ENCODE assay signal across 1 cellular context in genomic region chr19:45423589-45424190, GRCh38.
TF ChIP-seq lines count a peak whose summit lies in the region.

ERCC1 (minus strand) TSS chr19:45423917; CDS start chr19:45423374, 543 bp downstream.

TF ChIP-seq in HepG2, 621 proteins besides CTCF, POLR2A, EP300 and RAD21 (continued from another document and continues in another):
- TF ChIP-seq, protein P1, sequence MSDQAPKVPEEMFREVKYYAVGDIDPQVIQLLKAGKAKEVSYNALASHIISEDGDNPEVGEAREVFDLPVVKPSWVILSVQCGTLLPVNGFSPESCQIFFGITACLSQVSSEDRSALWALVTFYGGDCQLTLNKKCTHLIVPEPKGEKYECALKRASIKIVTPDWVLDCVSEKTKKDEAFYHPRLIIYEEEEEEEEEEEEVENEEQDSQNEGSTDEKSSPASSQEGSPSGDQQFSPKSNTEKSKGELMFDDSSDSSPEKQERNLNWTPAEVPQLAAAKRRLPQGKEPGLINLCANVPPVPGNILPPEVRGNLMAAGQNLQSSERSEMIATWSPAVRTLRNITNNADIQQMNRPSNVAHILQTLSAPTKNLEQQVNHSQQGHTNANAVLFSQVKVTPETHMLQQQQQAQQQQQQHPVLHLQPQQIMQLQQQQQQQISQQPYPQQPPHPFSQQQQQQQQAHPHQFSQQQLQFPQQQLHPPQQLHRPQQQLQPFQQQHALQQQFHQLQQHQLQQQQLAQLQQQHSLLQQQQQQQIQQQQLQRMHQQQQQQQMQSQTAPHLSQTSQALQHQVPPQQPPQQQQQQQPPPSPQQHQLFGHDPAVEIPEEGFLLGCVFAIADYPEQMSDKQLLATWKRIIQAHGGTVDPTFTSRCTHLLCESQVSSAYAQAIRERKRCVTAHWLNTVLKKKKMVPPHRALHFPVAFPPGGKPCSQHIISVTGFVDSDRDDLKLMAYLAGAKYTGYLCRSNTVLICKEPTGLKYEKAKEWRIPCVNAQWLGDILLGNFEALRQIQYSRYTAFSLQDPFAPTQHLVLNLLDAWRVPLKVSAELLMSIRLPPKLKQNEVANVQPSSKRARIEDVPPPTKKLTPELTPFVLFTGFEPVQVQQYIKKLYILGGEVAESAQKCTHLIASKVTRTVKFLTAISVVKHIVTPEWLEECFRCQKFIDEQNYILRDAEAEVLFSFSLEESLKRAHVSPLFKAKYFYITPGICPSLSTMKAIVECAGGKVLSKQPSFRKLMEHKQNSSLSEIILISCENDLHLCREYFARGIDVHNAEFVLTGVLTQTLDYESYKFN (CRISPR knock-in tag; conservative IDR thresholded peaks at IDR 0.05): peak; percentile 69
- TF ChIP-seq ARNT2 (CRISPR knock-in tag; IDR thresholded peaks at IDR 0.05; ENCODE audit: low read depth): peak; percentile 89
- TF ChIP-seq MXI1 (IDR thresholded peaks at IDR 0.05; ENCODE audit: borderline replicate concordance, low read depth, low read length): peak; percentile 79; the same call in 2 of the 3 replicates
- no peak for TF ChIP-seq ZNF12 (CRISPR knock-in tag; IDR thresholded peaks at IDR 0.05)
- peak; percentile 88 for TF ChIP-seq NR2C2 (CRISPR knock-in tag; IDR thresholded peaks at IDR 0.05; ENCODE audit: borderline replicate concordance)
- TF ChIP-seq, protein P2, sequence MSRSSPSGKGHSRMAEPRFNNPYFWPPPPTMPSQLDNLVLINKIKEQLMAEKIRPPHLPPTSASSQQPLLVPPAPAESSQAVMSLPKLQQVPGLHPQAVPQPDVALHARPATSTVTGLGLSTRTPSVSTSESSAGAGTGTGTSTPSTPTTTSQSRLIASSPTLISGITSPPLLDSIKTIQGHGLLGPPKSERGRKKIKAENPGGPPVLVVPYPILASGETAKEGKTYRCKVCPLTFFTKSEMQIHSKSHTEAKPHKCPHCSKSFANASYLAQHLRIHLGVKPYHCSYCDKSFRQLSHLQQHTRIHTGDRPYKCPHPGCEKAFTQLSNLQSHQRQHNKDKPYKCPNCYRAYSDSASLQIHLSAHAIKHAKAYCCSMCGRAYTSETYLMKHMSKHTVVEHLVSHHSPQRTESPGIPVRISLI (CRISPR knock-in tag; IDR thresholded peaks at IDR 0.05; ENCODE audit: borderline replicate concordance): 0 out of 2 replicates have a peak, but pooled peaks have one; percentile 9
- peak; percentile 18 for TF ChIP-seq MED8 (CRISPR knock-in tag; IDR thresholded peaks at IDR 0.05; ENCODE audit: insufficient replicate concordance)
- peak; percentile 99 for TF ChIP-seq DMAP1 (CRISPR knock-in tag; IDR thresholded peaks at IDR 0.05)
- no peak for TF ChIP-seq ZNF121 (CRISPR knock-in tag; IDR thresholded peaks at IDR 0.05)
- peak; percentile 75; the same call in 1 of the 2 replicates for TF ChIP-seq TOPORS (CRISPR knock-in tag; IDR thresholded peaks at IDR 0.05)
- peak; percentile 84 for TF ChIP-seq ZNF331 (CRISPR knock-in tag; IDR thresholded peaks at IDR 0.05)
- peak; percentile 36; the same call in 1 of the 2 replicates for TF ChIP-seq ZBTB33 (CRISPR knock-in tag; IDR thresholded peaks at IDR 0.05)
- peak; percentile 50 for TF ChIP-seq TEAD3 (CRISPR knock-in tag; optimal IDR thresholded peaks at IDR 0.05; ENCODE audit: borderline replicate concordance)
- no peak; the same call in 1 of the 2 replicates for TF ChIP-seq ZNF460 (CRISPR knock-in tag; IDR thresholded peaks at IDR 0.05; ENCODE audit: borderline replicate concordance)
- peak; percentile 69; the same call in 1 of the 2 replicates for TF ChIP-seq JUN (CRISPR knock-in tag; IDR thresholded peaks at IDR 0.05)
- TF ChIP-seq, protein P3, sequence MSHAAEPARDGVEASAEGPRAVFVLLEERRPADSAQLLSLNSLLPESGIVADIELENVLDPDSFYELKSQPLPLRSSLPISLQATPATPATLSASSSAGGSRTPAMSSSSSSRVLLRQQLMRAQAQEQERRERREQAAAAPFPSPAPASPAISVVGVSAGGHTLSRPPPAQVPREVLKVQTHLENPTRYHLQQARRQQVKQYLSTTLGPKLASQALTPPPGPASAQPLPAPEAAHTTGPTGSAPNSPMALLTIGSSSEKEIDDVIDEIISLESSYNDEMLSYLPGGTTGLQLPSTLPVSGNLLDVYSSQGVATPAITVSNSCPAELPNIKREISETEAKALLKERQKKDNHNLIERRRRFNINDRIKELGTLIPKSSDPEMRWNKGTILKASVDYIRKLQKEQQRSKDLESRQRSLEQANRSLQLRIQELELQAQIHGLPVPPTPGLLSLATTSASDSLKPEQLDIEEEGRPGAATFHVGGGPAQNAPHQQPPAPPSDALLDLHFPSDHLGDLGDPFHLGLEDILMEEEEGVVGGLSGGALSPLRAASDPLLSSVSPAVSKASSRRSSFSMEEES (CRISPR knock-in tag; IDR thresholded peaks at IDR 0.05): peak; percentile 33; the same call in 1 of the 2 replicates
- TF ChIP-seq, protein P4, sequence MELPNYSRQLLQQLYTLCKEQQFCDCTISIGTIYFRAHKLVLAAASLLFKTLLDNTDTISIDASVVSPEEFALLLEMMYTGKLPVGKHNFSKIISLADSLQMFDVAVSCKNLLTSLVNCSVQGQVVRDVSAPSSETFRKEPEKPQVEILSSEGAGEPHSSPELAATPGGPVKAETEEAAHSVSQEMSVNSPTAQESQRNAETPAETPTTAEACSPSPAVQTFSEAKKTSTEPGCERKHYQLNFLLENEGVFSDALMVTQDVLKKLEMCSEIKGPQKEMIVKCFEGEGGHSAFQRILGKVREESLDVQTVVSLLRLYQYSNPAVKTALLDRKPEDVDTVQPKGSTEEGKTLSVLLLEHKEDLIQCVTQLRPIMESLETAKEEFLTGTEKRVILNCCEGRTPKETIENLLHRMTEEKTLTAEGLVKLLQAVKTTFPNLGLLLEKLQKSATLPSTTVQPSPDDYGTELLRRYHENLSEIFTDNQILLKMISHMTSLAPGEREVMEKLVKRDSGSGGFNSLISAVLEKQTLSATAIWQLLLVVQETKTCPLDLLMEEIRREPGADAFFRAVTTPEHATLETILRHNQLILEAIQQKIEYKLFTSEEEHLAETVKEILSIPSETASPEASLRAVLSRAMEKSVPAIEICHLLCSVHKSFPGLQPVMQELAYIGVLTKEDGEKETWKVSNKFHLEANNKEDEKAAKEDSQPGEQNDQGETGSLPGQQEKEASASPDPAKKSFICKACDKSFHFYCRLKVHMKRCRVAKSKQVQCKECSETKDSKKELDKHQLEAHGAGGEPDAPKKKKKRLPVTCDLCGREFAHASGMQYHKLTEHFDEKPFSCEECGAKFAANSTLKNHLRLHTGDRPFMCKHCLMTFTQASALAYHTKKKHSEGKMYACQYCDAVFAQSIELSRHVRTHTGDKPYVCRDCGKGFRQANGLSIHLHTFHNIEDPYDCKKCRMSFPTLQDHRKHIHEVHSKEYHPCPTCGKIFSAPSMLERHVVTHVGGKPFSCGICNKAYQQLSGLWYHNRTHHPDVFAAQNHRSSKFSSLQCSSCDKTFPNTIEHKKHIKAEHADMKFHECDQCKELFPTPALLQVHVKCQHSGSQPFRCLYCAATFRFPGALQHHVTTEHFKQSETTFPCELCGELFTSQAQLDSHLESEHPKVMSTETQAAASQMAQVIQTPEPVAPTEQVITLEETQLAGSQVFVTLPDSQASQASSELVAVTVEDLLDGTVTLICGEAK (IDR thresholded peaks at IDR 0.05): no peak
- TF ChIP-seq, protein P4 (CRISPR knock-in tag; IDR thresholded peaks at IDR 0.05): peak; percentile 70
- peak; percentile 33; the same call in 1 of the 2 replicates for TF ChIP-seq ZNF670 (CRISPR knock-in tag; IDR thresholded peaks at IDR 0.05; ENCODE audit: borderline replicate concordance)
- TF ChIP-seq ZNF775 (CRISPR knock-in tag; IDR thresholded peaks at IDR 0.05; ENCODE audit: borderline replicate concordance): no peak
- TF ChIP-seq TBP (CRISPR knock-in tag; IDR thresholded peaks at IDR 0.05): no peak
- TF ChIP-seq LCORL (IDR thresholded peaks at IDR 0.05): no peak
- TF ChIP-seq LCORL (CRISPR knock-in tag; IDR thresholded peaks at IDR 0.05): peak; percentile 86
- peak; percentile 43 for TF ChIP-seq PTBP1 (IDR thresholded peaks at IDR 0.05; ENCODE audit: low read depth, low read length, poor library complexity, severe bottlenecking)
- TF ChIP-seq SRY (CRISPR knock-in tag; IDR thresholded peaks at IDR 0.05): peak; percentile 57; the same call in 1 of the 2 replicates
- TF ChIP-seq ETV5 (CRISPR knock-in tag; IDR thresholded peaks at IDR 0.05; ENCODE audit: borderline replicate concordance): peak; percentile 96
- peak; percentile 10 for TF ChIP-seq ZMYM2 (CRISPR knock-in tag; IDR thresholded peaks at IDR 0.05)
- peak; percentile 44; the same call in 1 of the 2 replicates for TF ChIP-seq ARID5B (CRISPR knock-in tag; IDR thresholded peaks at IDR 0.05)
- peak; percentile 82 for TF ChIP-seq HIVEP1 (CRISPR knock-in tag; IDR thresholded peaks at IDR 0.05)
- no peak for TF ChIP-seq JUNB (CRISPR knock-in tag; IDR thresholded peaks at IDR 0.05; ENCODE audit: borderline replicate concordance)
- peak; percentile 87 for TF ChIP-seq GATAD1 (CRISPR knock-in tag; IDR thresholded peaks at IDR 0.05)
- no peak for TF ChIP-seq ZNF468 (CRISPR knock-in tag; IDR thresholded peaks at IDR 0.05)
- peak; percentile 90 for TF ChIP-seq SP2 (CRISPR knock-in tag; IDR thresholded peaks at IDR 0.05)
- TF ChIP-seq, protein P5, sequence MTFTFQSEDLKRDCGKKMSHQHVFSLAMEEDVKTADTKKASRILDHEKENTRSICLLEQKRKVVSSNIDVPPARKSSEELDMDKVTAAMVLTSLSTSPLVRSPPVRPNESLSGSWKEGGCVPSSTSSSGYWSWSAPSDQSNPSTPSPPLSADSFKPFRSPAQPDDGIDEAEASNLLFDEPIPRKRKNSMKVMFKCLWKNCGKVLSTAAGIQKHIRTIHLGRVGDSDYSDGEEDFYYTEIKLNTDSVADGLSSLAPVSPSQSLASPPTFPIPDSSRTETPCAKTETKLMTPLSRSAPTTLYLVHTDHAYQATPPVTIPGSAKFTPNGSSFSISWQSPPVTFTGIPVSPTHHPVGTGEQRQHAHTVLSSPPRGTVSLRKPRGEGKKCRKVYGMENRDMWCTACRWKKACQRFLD (CRISPR knock-in tag; IDR thresholded peaks at IDR 0.05; ENCODE audit: borderline replicate concordance): peak; percentile 76; the same call in 1 of the 2 replicates
